Comparison of ENCODE assay signal across 2 cellular contexts in the genomic region with DNA sequence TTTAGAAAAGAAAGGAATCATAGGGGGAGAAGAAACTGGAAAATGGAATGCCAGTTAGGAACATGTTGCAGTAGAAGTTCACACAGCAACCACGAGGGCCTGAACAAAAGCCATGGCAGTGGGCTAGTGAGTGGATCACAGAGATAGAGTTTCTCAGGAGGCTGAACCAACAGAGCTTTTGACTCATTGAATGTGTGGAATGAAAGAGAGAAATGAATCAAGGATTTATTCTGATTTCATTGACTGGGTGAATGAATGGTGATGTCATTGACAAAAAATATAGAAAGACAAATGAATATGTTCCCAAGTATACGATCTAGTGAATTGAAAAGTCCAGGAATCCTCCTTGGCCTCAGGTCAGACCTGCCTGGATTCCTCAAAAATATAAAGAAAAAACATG.
TF ChIP-seq lines count a peak whose summit lies in the region.

No MANE protein-coding gene starts in this region.

TF ChIP-seq in GM23338, 12 proteins besides CTCF, POLR2A, EP300 and RAD21 (continues in another document):
- TF ChIP-seq ZNF462 (CRISPR knock-in tag; IDR thresholded peaks at IDR 0.05): no peak
- TF ChIP-seq POLR2AphosphoS5 (IDR thresholded peaks at IDR 0.05; ENCODE audit: low read depth): no peak
- no peak for TF ChIP-seq ZNF331 (CRISPR knock-in tag; IDR thresholded peaks at IDR 0.05; ENCODE audit: low read depth)
- TF ChIP-seq, protein P1, sequence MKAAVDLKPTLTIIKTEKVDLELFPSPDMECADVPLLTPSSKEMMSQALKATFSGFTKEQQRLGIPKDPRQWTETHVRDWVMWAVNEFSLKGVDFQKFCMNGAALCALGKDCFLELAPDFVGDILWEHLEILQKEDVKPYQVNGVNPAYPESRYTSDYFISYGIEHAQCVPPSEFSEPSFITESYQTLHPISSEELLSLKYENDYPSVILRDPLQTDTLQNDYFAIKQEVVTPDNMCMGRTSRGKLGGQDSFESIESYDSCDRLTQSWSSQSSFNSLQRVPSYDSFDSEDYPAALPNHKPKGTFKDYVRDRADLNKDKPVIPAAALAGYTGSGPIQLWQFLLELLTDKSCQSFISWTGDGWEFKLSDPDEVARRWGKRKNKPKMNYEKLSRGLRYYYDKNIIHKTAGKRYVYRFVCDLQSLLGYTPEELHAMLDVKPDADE (IDR thresholded peaks at IDR 0.05): no peak
- TF ChIP-seq NANOG (IDR thresholded peaks at IDR 0.05; ENCODE audit: borderline replicate concordance): no peak
- no peak for TF ChIP-seq CREB1 (CRISPR knock-in tag; IDR thresholded peaks at IDR 0.05; ENCODE audit: low read depth)
- TF ChIP-seq JUNB (IDR thresholded peaks at IDR 0.05; ENCODE audit: unreplicated experiment): no peak
- TF ChIP-seq, protein P2, sequence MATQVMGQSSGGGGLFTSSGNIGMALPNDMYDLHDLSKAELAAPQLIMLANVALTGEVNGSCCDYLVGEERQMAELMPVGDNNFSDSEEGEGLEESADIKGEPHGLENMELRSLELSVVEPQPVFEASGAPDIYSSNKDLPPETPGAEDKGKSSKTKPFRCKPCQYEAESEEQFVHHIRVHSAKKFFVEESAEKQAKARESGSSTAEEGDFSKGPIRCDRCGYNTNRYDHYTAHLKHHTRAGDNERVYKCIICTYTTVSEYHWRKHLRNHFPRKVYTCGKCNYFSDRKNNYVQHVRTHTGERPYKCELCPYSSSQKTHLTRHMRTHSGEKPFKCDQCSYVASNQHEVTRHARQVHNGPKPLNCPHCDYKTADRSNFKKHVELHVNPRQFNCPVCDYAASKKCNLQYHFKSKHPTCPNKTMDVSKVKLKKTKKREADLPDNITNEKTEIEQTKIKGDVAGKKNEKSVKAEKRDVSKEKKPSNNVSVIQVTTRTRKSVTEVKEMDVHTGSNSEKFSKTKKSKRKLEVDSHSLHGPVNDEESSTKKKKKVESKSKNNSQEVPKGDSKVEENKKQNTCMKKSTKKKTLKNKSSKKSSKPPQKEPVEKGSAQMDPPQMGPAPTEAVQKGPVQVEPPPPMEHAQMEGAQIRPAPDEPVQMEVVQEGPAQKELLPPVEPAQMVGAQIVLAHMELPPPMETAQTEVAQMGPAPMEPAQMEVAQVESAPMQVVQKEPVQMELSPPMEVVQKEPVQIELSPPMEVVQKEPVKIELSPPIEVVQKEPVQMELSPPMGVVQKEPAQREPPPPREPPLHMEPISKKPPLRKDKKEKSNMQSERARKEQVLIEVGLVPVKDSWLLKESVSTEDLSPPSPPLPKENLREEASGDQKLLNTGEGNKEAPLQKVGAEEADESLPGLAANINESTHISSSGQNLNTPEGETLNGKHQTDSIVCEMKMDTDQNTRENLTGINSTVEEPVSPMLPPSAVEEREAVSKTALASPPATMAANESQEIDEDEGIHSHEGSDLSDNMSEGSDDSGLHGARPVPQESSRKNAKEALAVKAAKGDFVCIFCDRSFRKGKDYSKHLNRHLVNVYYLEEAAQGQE (IDR thresholded peaks at IDR 0.05; ENCODE audit: unreplicated experiment): no peak
- no peak for TF ChIP-seq STAT1 (IDR thresholded peaks at IDR 0.05; ENCODE audit: unreplicated experiment)
- TF ChIP-seq EZH2phosphoT487 (IDR thresholded peaks at IDR 0.05; ENCODE audit: unreplicated experiment): no peak

TF ChIP-seq in endothelial cell of umbilical vein, 7 proteins besides CTCF, POLR2A, EP300 and RAD21:
- TF ChIP-seq EZH2 (IDR thresholded peaks at IDR 0.05; ENCODE audit: borderline replicate concordance, low read depth, low read length, severe bottlenecking): no peak
- peak; percentile 30 for TF ChIP-seq JUN (IDR thresholded peaks at IDR 0.05; ENCODE audit: borderline replicate concordance, insufficient read depth, insufficient read length, low read depth)
TF ChIP-seq in endothelial cell of umbilical vein: peak in this region for 1.
